Comparison of ENCODE assay signal across 8 cellular contexts in genomic region chr5:59496524-59497134, GRCh38.
A peak's percentile ranks its signal among the peaks of the same experiment; 100 is the strongest.
DNase-seq lines count a peak whose midpoint lies in the region; ATAC-seq, FAIRE-seq and TF ChIP-seq lines count a peak whose summit lies in the region.

No MANE protein-coding gene starts in this region.

- WGBS in lower leg skin, 2 donors: 95 to 96% methylated on average over 17 of the region's 17 CpGs

- TF ChIP-seq POLR2A in lower leg skin (IDR thresholded peaks at IDR 0.05): no peak

- H3K4me3 ChIP-seq in SJCRH30 (no peak overlapping the region), kidney (ENCODE audit: low read length in 2 of 2) (no peak overlapping the region), lower leg skin (ENCODE audit: low read depth, poor library complexity, severe bottlenecking) (no peak overlapping the region), colonic mucosa (no peak overlapping the region)

- TF ChIP-seq CTCF in kidney (IDR thresholded peaks at IDR 0.05; ENCODE audit: borderline replicate concordance, extremely low read depth, insufficient read depth): peak; percentile 7
- TF ChIP-seq CTCF in lower leg skin (IDR thresholded peaks at IDR 0.05): no peak
- no peak for TF ChIP-seq CTCF in colonic mucosa (IDR thresholded peaks at IDR 0.05)

- H3K27me3 ChIP-seq in SJCRH30 (no peaks in the 10 kb centered on the region), colonic mucosa (no peaks in the 10 kb centered on the region)

- H3K9ac ChIP-seq in kidney (ENCODE audit: low read length in 2 of 2) (no peak overlapping the region), colonic mucosa (ENCODE audit: low read depth in 2 of 2, low read length in 2 of 2) (no peak overlapping the region)

- H3K4me1 ChIP-seq in SJCRH30: no peaks in the 10 kb centered on the region
- no peaks in the 10 kb centered on the region for H3K4me1 ChIP-seq in kidney (ENCODE audit: control insufficient read depth in 1 of 2, insufficient read depth in 1 of 2, low read depth in 1 of 2, low read length in 2 of 2)
- H3K4me1 ChIP-seq in colonic mucosa: no peaks in the 10 kb centered on the region

- DNase-seq in EH (ENCODE audit: low read depth): peak; percentile 32
- DNase-seq in SJCRH30: peak; percentile 5 to 20
- no peak for DNase-seq in kidney
- no peak for DNase-seq in lower leg skin (ENCODE audit: low spot score in 2 of 2)
- no peak for DNase-seq in NK-92 (lab: John Stamatoyannopoulos, UW; ENCODE audit: unreplicated experiment)
- no peak for DNase-seq in colonic mucosa

- no peak for FAIRE-seq in kidney (lab: Jason Lieb, UNC)

- no peaks in the 10 kb centered on the region for H3K9me3 ChIP-seq in SJCRH30 (replicated peaks)
- H3K9me3 ChIP-seq in kidney (ENCODE audit: control insufficient read depth in 1 of 2, low read length in 2 of 2): no peaks in the 10 kb centered on the region
- no peaks in the 10 kb centered on the region for H3K9me3 ChIP-seq in colonic mucosa

- ATAC-seq in GM21723 (IDR thresholded peaks at IDR 0.05; ENCODE audit: unreplicated experiment) (peak; percentile 75), HG03457 (IDR thresholded peaks at IDR 0.05; ENCODE audit: unreplicated experiment) (no peak)

- H3K36me3 ChIP-seq in SJCRH30: no peaks in the 10 kb centered on the region
- peaks cover 0 to 2% of the 10 kb centered on the region in 2 donors for H3K36me3 ChIP-seq in kidney (ENCODE audit: control insufficient read depth in 1 of 2, insufficient read depth in 2 of 2, low read length in 2 of 2)
- no peaks in the 10 kb centered on the region for H3K36me3 ChIP-seq in colonic mucosa

- intact Hi-C loops in kidney (cut with DNase I) (no loop called here), lower leg skin (cut with DNase I; ENCODE audit: low total_unique reads) (no loop called here), colonic mucosa (cut with DNase I) (no loop called here)

- no peak overlapping the region for H3K27ac ChIP-seq in SJCRH30
- no peak overlapping the region for H3K27ac ChIP-seq in kidney (ENCODE audit: low read depth in 2 of 2, low read length in 2 of 2)
- H3K27ac ChIP-seq in colonic mucosa: no peak overlapping the region

Comparison
In these comparisons a context has a peak if more than half of its experiments do, and no peak if none do; other contexts are left out.
1. DNase-seq: peak in EH (single experiment) and SJCRH30 (2 of 2); none in kidney (single experiment), lower leg skin (0 of 2), NK-92 (single experiment) and colonic mucosa (single experiment).